In the genomic region with DNA sequence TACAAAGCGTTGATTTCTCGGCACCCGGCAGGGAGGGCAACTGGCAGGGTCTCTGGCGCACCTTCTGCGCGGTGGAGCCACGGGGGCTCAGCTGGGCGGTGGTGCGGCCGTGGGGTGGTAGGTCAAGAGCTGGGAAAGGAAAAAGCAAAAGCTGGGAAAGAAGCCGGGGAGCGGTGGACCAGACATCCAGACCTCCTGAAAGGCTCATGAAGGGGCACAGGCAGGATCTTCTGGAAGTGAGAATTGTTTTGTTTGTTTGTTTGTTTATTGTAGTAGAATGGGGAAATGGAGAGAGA, we compare ENCODE assay signal across 25 cellular contexts. TPM values are rescaled to one million over a fixed set of nuclear protein-coding genes. Genes with fewer than 3 reads are reported as not detected.
DNase-seq lines count a peak whose midpoint lies in the region; ATAC-seq and FAIRE-seq lines count a peak whose summit lies in the region.
"Had no signal": no experiment of that assay in that cellular context is flagged by ENCODE, and none has a peak within 500 bp of the region (broad histone marks: within the 10 kb centered on the region; RNA-seq: fewer than 3 reads in every experiment).

No MANE protein-coding gene starts in this region.

- FAIRE-seq in GM19239 (lab: Jason Lieb, UNC): no peak
- FAIRE-seq: G401.6 had no signal

- H3K36me3 ChIP-seq in HUES64 (ENCODE audit: insufficient read depth, low read length): no peaks in the 10 kb centered on the region
- H3K36me3 ChIP-seq in ectodermal cell (ENCODE audit: control insufficient read depth, insufficient read depth, low read length): no peaks in the 10 kb centered on the region
- H3K36me3 ChIP-seq in mesenchymal stem cell (ENCODE audit: control insufficient read depth in 1 of 2, insufficient read depth in 2 of 2, low read depth in 1 of 2, low read length in 2 of 2): no peaks in the 10 kb centered on the region
- no peaks in the 10 kb centered on the region for H3K36me3 ChIP-seq in CD8-positive, alpha-beta memory T cell (ENCODE audit: insufficient read depth, low read length)
- H3K36me3 ChIP-seq: prostate gland had no signal

- H3K14ac ChIP-seq in mesenchymal stem cell (ENCODE audit: low read length in 2 of 2): no peak overlapping the region

- no peak overlapping the region for H4K8ac ChIP-seq in mesenchymal stem cell (ENCODE audit: low read length)

- H2BK120ac ChIP-seq in mesenchymal stem cell (ENCODE audit: low read depth, low read length): no peak overlapping the region

- H3K27me3 Mint-ChIP-seq in CD8-positive, alpha-beta memory T cell: peaks cover 40 to 59% of the 10 kb centered on the region in 2 donors

- no peaks in the 10 kb centered on the region for H3K36me3 Mint-ChIP-seq in CD8-positive, alpha-beta memory T cell
- H3K36me3 Mint-ChIP-seq: naive thymus-derived CD8-positive, alpha-beta T cell; stimulated activated effector memory CD8-positive, alpha-beta T cell treated with anti-CD3 and anti-CD28 coated beads, Interleukin-12 subunit alpha, Interleukin-12 subunit beta, amount 100 ng/mL, for 72 hours had no signal

- H3K9me3 ChIP-seq in HUES64 (ENCODE audit: insufficient read depth, low read depth, low read length): no peaks in the 10 kb centered on the region
- no peaks in the 10 kb centered on the region for H3K9me3 ChIP-seq in ectodermal cell (ENCODE audit: control insufficient read depth, low read length)
- no peaks in the 10 kb centered on the region for H3K9me3 ChIP-seq in mesenchymal stem cell (ENCODE audit: control insufficient read depth, low read length)
- no peaks in the 10 kb centered on the region for H3K9me3 ChIP-seq in CD8-positive, alpha-beta memory T cell (ENCODE audit: low read length)
- H3K9me3 ChIP-seq: prostate gland had no signal

- H3K4me1 Mint-ChIP-seq in CD8-positive, alpha-beta memory T cell: peaks cover 0 to 11% (median 6%) of the 10 kb centered on the region in 3 donors

- no peak overlapping the region for H4K91ac ChIP-seq in mesenchymal stem cell (ENCODE audit: low read length)

- H3K18ac ChIP-seq in mesenchymal stem cell (ENCODE audit: low read depth in 1 of 2, low read length in 2 of 2): no peak overlapping the region

- H3K4me1 ChIP-seq in HUES64 (ENCODE audit: insufficient read depth, low read length): no peaks in the 10 kb centered on the region
- no peaks in the 10 kb centered on the region for H3K4me1 ChIP-seq in ectodermal cell (ENCODE audit: control insufficient read depth, insufficient read depth, low read length)
- peaks cover 8% of the 10 kb centered on the region for H3K4me1 ChIP-seq in mesenchymal stem cell (ENCODE audit: control insufficient read depth, insufficient read depth, low read depth, low read length)
- no peaks in the 10 kb centered on the region for H3K4me1 ChIP-seq in CD8-positive, alpha-beta memory T cell (ENCODE audit: insufficient read depth, low read length)
- H3K4me1 ChIP-seq: prostate gland had no signal

- H2AFZ ChIP-seq in mesenchymal stem cell (ENCODE audit: low read depth, low read length): peak overlapping the region; percentile 39

- H3K23ac ChIP-seq in mesenchymal stem cell (ENCODE audit: low read length in 2 of 2): no peak overlapping the region

- CTCF ChIA-PET in CD8-positive, alpha-beta memory T cell (lab: Charles Lee): no interaction called here

- no peak for ATAC-seq in HG03135 (IDR thresholded peaks at IDR 0.05; ENCODE audit: unreplicated experiment)
- ATAC-seq: Right ventricle myocardium inferior; stimulated activated effector memory CD8-positive, alpha-beta T cell treated with anti-CD3 and anti-CD28 coated beads, Interleukin-12 subunit alpha, Interleukin-12 subunit beta, amount 100 ng/mL, for 72 hours had no signal

- 64% methylated on average over 12 of the region's 12 CpGs for WGBS in HUES64
- WGBS in ectodermal cell, 2 experiments: 35 to 47% methylated on average over 12 of the region's 12 CpGs
- WGBS in mesenchymal stem cell: 16% methylated on average over 10 of the region's 12 CpGs

- no peaks in the 10 kb centered on the region for H3K9me3 Mint-ChIP-seq in CD8-positive, alpha-beta memory T cell
- H3K9me3 Mint-ChIP-seq: activated B cell treated with CpG ODN at 0.5 μM for 24 hours; naive thymus-derived CD8-positive, alpha-beta T cell; stimulated activated effector memory CD8-positive, alpha-beta T cell treated with anti-CD3 and anti-CD28 coated beads, Interleukin-12 subunit alpha, Interleukin-12 subunit beta, amount 100 ng/mL, for 72 hours had no signal

- H3K79me1 ChIP-seq in mesenchymal stem cell (replicated peaks; ENCODE audit: low read length, poor library complexity, severe bottlenecking): no peaks in the 10 kb centered on the region

- POLR2A ChIA-PET in CD8-positive, alpha-beta memory T cell (lab: Charles Lee): no interaction called here

- no peak overlapping the region for H3K27ac Mint-ChIP-seq in CD8-positive, alpha-beta memory T cell
- H3K27ac Mint-ChIP-seq: stimulated activated effector memory CD8-positive, alpha-beta T cell treated with anti-CD3 and anti-CD28 coated beads, Interleukin-12 subunit alpha, Interleukin-12 subunit beta, amount 100 ng/mL, for 72 hours had no signal

- no peak overlapping the region for H3K4ac ChIP-seq in mesenchymal stem cell (ENCODE audit: low read depth in 1 of 2, low read length in 2 of 2)

- no peak overlapping the region for H2AK5ac ChIP-seq in mesenchymal stem cell (ENCODE audit: low read length, severe bottlenecking)

- H3K27ac ChIP-seq in HUES64 (ENCODE audit: low read depth, low read length) (no peak overlapping the region), ectodermal cell (ENCODE audit: insufficient read depth, low read depth, low read length, poor library complexity, severe bottlenecking) (no peak overlapping the region), mesenchymal stem cell (ENCODE audit: low read length, poor library complexity, severe bottlenecking) (no peak overlapping the region)
- no peak overlapping the region for H3K27ac ChIP-seq in CD8-positive, alpha-beta memory T cell (ENCODE audit: low read depth, low read length)
- H3K27ac ChIP-seq: prostate gland, skin epidermis had no signal

- H3K9ac ChIP-seq in HUES64 (ENCODE audit: low read depth, low read length) (peak overlapping the region; percentile 68; the same call in 1 of the 2 replicates), mesenchymal stem cell (ENCODE audit: low read length) (no peak overlapping the region)

- no peak overlapping the region for H2BK5ac ChIP-seq in mesenchymal stem cell (ENCODE audit: low read depth, low read length, poor library complexity, severe bottlenecking)

- H3K4me3 ChIP-seq in HUES64 (ENCODE audit: low read length) (peak overlapping the region; percentile 52), ectodermal cell (ENCODE audit: insufficient read depth, low read depth, low read length) (peak overlapping the region; percentile 29), mesenchymal stem cell (ENCODE audit: insufficient read depth in 1 of 2, low read depth in 1 of 2, low read length in 2 of 2) (peak overlapping the region in 1 of 2 experiments; percentile 44), skeletal muscle cell (ENCODE audit: low read depth, low read length) (peak overlapping the region; percentile 16)
- no peak overlapping the region for H3K4me3 ChIP-seq in CD8-positive, alpha-beta memory T cell (ENCODE audit: low read length)
- H3K4me3 ChIP-seq: prostate gland, skin epidermis had no signal

- H2BK15ac ChIP-seq in mesenchymal stem cell (ENCODE audit: low read depth, poor library complexity, severe bottlenecking): no peak overlapping the region

- H3K27me3 ChIP-seq in HUES64 (ENCODE audit: insufficient read depth, low read length): peaks cover 9% of the 10 kb centered on the region; the same call in 1 of the 2 replicates
- H3K27me3 ChIP-seq in ectodermal cell (ENCODE audit: control insufficient read depth, insufficient read depth, low read length, poor library complexity, severe bottlenecking): peaks cover 30% of the 10 kb centered on the region
- peaks cover 32 to 65% of the 10 kb centered on the region in 2 experiments for H3K27me3 ChIP-seq in mesenchymal stem cell (ENCODE audit: control insufficient read depth in 1 of 2, insufficient read depth in 1 of 2, low read length in 2 of 2)
- no peaks in the 10 kb centered on the region for H3K27me3 ChIP-seq in CD8-positive, alpha-beta memory T cell (ENCODE audit: insufficient read depth, low read length, poor library complexity, severe bottlenecking)

- no peak overlapping the region for H3K4me3 Mint-ChIP-seq in CD8-positive, alpha-beta memory T cell

- no peak overlapping the region for H2BK12ac ChIP-seq in mesenchymal stem cell (ENCODE audit: low read length in 2 of 2)

- DNase-seq in mesenchymal stem cell (no peak), skeletal muscle cell (ENCODE audit: low read depth) (no peak), ureter (ENCODE audit: low spot score) (no peak), GM19239 (ENCODE audit: insufficient read length, low spot score) (no peak)
- DNase-seq in CD8-positive, alpha-beta memory T cell: no peak
- DNase-seq: activated B cell treated with CpG ODN at 0.5 μM for 24 hours; activated CD4-positive, alpha-beta T cell treated with anti-CD3 and anti-CD28 coated beads, Interleukin-2, amount 50 U/mL, for 4 hours; DMS 273 treated with DMSO at 0.1 percent for 48 hours; dorsolateral prefrontal cortex; foreskin melanocyte; KBM-7; left cardiac atrium; MV-4-11; naive thymus-derived CD8-positive, alpha-beta T cell; NCI-H1694 treated with DMSO at 0.1 percent for 48 hours; stimulated activated CD4-positive, alpha-beta T cell treated with anti-CD3 and anti-CD28 coated beads, Interleukin-2, amount 100 ng/mL, for 24 hours; T1000 had no signal

- H3K4me2 ChIP-seq in mesenchymal stem cell (ENCODE audit: low read length, poor library complexity, severe bottlenecking): peak overlapping the region; percentile 67

RNA-seq across cellular contexts. Expression of a gene that starts 7.2 kb away (rescaled TPM):
- 27,992 TPM for polyA plus RNA-seq in HUES64 (2013, experiment 1 of 2)
- 20,955 TPM for polyA plus RNA-seq in HUES64 (2013, experiment 2 of 2)
- polyA plus RNA-seq in ectodermal cell (2013, experiment 1 of 4): 2,448 TPM
- polyA plus RNA-seq in ectodermal cell (2013, experiment 2 of 4): 3,281 TPM
- polyA plus RNA-seq in ectodermal cell (2013, experiment 3 of 4): 16,052 TPM
- polyA plus RNA-seq in ectodermal cell (2013, experiment 4 of 4): 9,026 TPM
- polyA plus RNA-seq in mesenchymal stem cell (2013, experiment 1 of 2): not detected
- not detected for polyA plus RNA-seq in mesenchymal stem cell (2013, experiment 2 of 2)
- total RNA-seq in ureter: 1,626 TPM
- 1,000 to 10,000 TPM; 1,293 to 1,300 TPM for total RNA-seq in CD8-positive, alpha-beta memory T cell
- polyA plus RNA-seq in CD8-positive, alpha-beta memory T cell: not detected
